Comparison of ENCODE assay signal across 8 cellular contexts in the genomic region with DNA sequence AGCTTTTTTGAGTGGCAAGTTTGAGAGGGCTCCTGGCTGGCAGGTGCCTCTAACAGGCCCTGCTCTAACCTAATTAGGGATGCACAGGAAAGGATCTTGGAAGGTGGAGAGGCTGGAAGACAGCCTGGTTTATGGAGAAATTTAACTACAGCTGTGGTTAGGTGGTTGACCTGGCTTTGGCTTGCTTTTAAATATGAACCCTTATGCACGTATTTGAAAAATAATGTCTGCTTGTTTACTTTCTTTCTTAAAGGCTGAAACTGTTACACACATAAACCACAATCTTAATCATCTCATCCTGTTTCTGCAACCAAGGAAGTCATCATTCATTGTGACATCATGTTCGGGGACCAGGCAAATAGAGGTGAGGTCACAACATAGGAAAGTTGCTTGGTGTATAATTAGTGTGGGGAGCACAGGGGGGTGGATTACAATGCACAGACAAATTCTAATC. TPM values are rescaled to one million over a fixed set of nuclear protein-coding genes. Genes with fewer than 3 reads are reported as not detected.
DNase-seq lines count a peak whose midpoint lies in the region; ATAC-seq and TF ChIP-seq lines count a peak whose summit lies in the region.

No MANE protein-coding gene starts in this region.

- ATAC-seq in HG03354 (IDR thresholded peaks at IDR 0.05; ENCODE audit: poor library complexity, severe bottlenecking, unreplicated experiment) = no peak

- no peak for TF ChIP-seq CTCF in fibroblast of pulmonary artery (IDR thresholded peaks at IDR 0.05; ENCODE audit: low read length, missing control alignments)

- DNase-seq in DMS79 treated with DMSO at 0.1 percent for 48 hours (lab: John Stamatoyannopoulos, UW) (peak; percentile 72), LHCN-M2 (ENCODE audit: low read depth) (peak; percentile 90), fibroblast of pulmonary artery (ENCODE audit: low read depth) (peak; percentile 90), NCI-H82 treated with DMSO at 0.1 percent for 48 hours (lab: John Stamatoyannopoulos, UW; ENCODE audit: unreplicated experiment) (no peak), nucleus accumbens (lab: John Stamatoyannopoulos, UW) (no peak)
- DNase-seq in activated CD4-positive, alpha-beta T cell treated with anti-CD3 and anti-CD28 coated beads, Interleukin-2, amount 50 U/mL, for 1 hour = peak; percentile 35
- peak; percentile 14 to 84 (median 54) for DNase-seq in stimulated activated naive CD4-positive, alpha-beta T cell (lab: John Stamatoyannopoulos, UW)

- H3K4me3 ChIP-seq in fibroblast of pulmonary artery (replicated peaks; ENCODE audit: low read depth, low read length) = no peak overlapping the region

RNA-seq across cellular contexts. Expression of a gene that starts 23.1 kb away (rescaled TPM):
- 4.6 and 5.2 TPM in 2 replicates for total RNA-seq in LHCN-M2 (2014; rRNA removed)
- polyA plus RNA-seq in LHCN-M2 (2012) = 2.5 TPM

RNA-seq across cellular contexts. Expression of a gene that starts 25.4 kb away (rescaled TPM):
- 28.2 and 29.0 TPM in 2 replicates for total RNA-seq in LHCN-M2 (2014; rRNA removed)
- 12.9 TPM for polyA plus RNA-seq in LHCN-M2 (2012)

RNA-seq across cellular contexts. Expression of a gene that starts 28.4 kb away (rescaled TPM):
- total RNA-seq in LHCN-M2 (2014; rRNA removed) = 23.7 and 31.6 TPM in 2 replicates
- 62.1 TPM for polyA plus RNA-seq in LHCN-M2 (2012)

Comparison
In these comparisons a context has a peak if more than half of its experiments do, and no peak if none do; other contexts are left out.
1. DNase-seq: peak in DMS79 treated with DMSO at 0.1 percent for 48 hours (single experiment), LHCN-M2 (single experiment), activated CD4-positive, alpha-beta T cell treated with anti-CD3 and anti-CD28 coated beads, Interleukin-2, amount 50 U/mL, for 1 hour (single experiment), fibroblast of pulmonary artery (single experiment) and stimulated activated naive CD4-positive, alpha-beta T cell (6 of 6); none in NCI-H82 treated with DMSO at 0.1 percent for 48 hours (single experiment) and nucleus accumbens (0 of 56).